ENCODE assay signal across 14 cellular contexts in the genomic region with DNA sequence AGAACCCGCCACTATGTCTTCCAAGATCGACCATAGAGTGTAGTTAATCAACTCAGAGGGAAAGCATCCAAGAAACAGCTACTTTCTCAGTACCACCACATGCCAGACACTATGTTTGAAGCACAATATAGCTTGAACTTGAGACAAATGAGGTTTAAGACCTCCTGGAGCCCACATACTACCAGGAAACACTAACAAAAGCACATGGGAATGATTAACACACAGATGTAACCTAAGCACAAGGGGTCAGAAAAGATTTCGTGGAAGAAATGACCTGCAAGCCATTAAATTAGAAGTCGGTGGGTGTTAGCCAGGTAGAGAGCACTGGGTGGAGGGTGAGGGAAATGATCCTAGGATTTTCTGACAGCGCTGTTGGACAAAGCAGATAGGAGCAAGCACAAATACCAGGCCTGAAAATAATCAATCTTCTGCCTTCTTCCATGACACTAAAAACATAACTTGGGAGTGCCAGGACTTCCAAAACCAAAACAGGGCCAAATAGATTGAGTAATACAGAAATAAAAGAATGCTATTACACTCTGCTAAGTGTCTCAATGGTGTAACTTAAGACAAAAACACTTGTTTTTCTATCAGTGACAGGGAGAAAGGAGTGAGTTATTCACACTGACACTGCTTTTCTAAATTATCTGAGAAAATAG.
A peak's percentile ranks its signal among the peaks of the same experiment; 100 is the strongest.
DNase-seq lines count a peak whose midpoint lies in the region; ATAC-seq, FAIRE-seq and TF ChIP-seq lines count a peak whose summit lies in the region.
"Had no signal": no experiment of that assay in that cellular context is flagged by ENCODE, and none has a peak within 500 bp of the region (broad histone marks: within the 10 kb centered on the region; RNA-seq: fewer than 3 reads in every experiment).

No MANE protein-coding gene starts in this region.

- H2AFZ ChIP-seq in K562 (ENCODE audit: low read depth, low read length) = peak overlapping the region; percentile 64

- no peak overlapping the region for H3K4me3 Mint-ChIP-seq in activated naive CD4-positive, alpha-beta T cell treated with anti-CD3 and anti-CD28 coated beads for 36 hours
- H3K4me3 Mint-ChIP-seq: memory B cell had no signal

- TF ChIP-seq CTCF in K562 (IDR thresholded peaks at IDR 0.05 in 2 of 3, conservative IDR thresholded peaks at IDR 0.05 in 1 of 3; ENCODE audit: insufficient read depth in 2 of 3, low read depth in 1 of 3, low read length in 3 of 3) (no peak), gastrocnemius medialis (IDR thresholded peaks at IDR 0.05 in 4 of 5, conservative IDR thresholded peaks at IDR 0.05 in 1 of 5) (no peak), A673 (conservative IDR thresholded peaks at IDR 0.05; ENCODE audit: low read depth, low read length) (no peak)

- no peaks in the 10 kb centered on the region for H3K36me3 Mint-ChIP-seq in activated naive CD4-positive, alpha-beta T cell treated with anti-CD3 and anti-CD28 coated beads for 36 hours (ENCODE audit: low read depth)

- TF ChIP-seq RAD21 in K562 (CRISPR knock-in tag; conservative IDR thresholded peaks at IDR 0.05 in 1 of 2, IDR thresholded peaks at IDR 0.05 in 1 of 2) = no peak

- ATAC-seq in K562 (peak; percentile 44; the same call in 2 of the 3 replicates), left ventricle myocardium superior (peak; percentile 75), gastrocnemius medialis (peak; percentile 80 to 89), GM18873 (IDR thresholded peaks at IDR 0.05; ENCODE audit: low FRiP score, unreplicated experiment) (no peak)
- ATAC-seq: stimulated activated naive CD8-positive, alpha-beta T cell treated with anti-CD3 and anti-CD28 coated beads, Interleukin-15, Interleukin-2, amounts not matched to agents 100 U/mL and 50 U/mL, for 24 hours had no signal

- POLR2A ChIA-PET in K562 (lab: Yijun Ruan, JAX) = interaction anchor here (1.0 kb wide), 1 partner anchor 15 kb away, joined by 4 read pairs; no protein-coding TSS in a partner anchor
- POLR2A ChIA-PET in A673 (lab: Charles Lee; ENCODE audit: low non-redundant PET) = no interaction called here

- DNase-seq in EH (ENCODE audit: low read depth) (peak; percentile 53), K562 (ENCODE audit: extremely low read depth in 1 of 4, low spot score in 3 of 4) (no peak), left ventricle myocardium superior (no peak), gastrocnemius medialis (no peak), A673 (ENCODE audit: low spot score) (no peak), NCI-H748 treated with DMSO at 0.1 percent for 48 hours (lab: John Stamatoyannopoulos, UW) (no peak)
- DNase-seq in activated naive CD4-positive, alpha-beta T cell treated with anti-CD3 and anti-CD28 coated beads for 36 hours = no peak
- DNase-seq: Caco-2; NCI-H1436 treated with DMSO at 0.1 percent for 48 hours; NCI-H82; stimulated activated naive CD8-positive, alpha-beta T cell treated with anti-CD3 and anti-CD28 coated beads, Interleukin-15, Interleukin-2, amounts not matched to agents 100 U/mL and 50 U/mL, for 24 hours had no signal

- H3K27me3 Mint-ChIP-seq in activated naive CD4-positive, alpha-beta T cell treated with anti-CD3 and anti-CD28 coated beads for 36 hours (ENCODE audit: low read depth) = no peaks in the 10 kb centered on the region
- H3K27me3 Mint-ChIP-seq: memory B cell had no signal

- no peaks in the 10 kb centered on the region for H3K79me2 ChIP-seq in K562 (ENCODE audit: control insufficient read depth, insufficient read depth, low read length)

- H4K20me1 ChIP-seq in K562 (replicated peaks; ENCODE audit: control insufficient read depth, insufficient read depth, low read length) = no peaks in the 10 kb centered on the region

- H3K36me3 ChIP-seq in K562 (ENCODE audit: control insufficient read depth, insufficient read depth, low read length) (no peaks in the 10 kb centered on the region), gastrocnemius medialis (no peaks in the 10 kb centered on the region), A673 (ENCODE audit: insufficient read depth, low read length, poor library complexity, severe bottlenecking) (no peaks in the 10 kb centered on the region)
- H3K36me3 ChIP-seq: prostate gland had no signal

- H3K9ac ChIP-seq in K562 (ENCODE audit: insufficient read depth in 1 of 2, low read depth in 2 of 2, low read length in 2 of 2) = peak overlapping the region in 1 of 2 experiments; percentile 28; a peak in 1 of 4 replicates

- TF ChIP-seq POLR2A in K562 (conservative IDR thresholded peaks at IDR 0.05) (no peak), gastrocnemius medialis (IDR thresholded peaks at IDR 0.05) (no peak)

- H3K9me3 Mint-ChIP-seq in activated naive CD4-positive, alpha-beta T cell treated with anti-CD3 and anti-CD28 coated beads for 36 hours = no peaks in the 10 kb centered on the region
- H3K9me3 Mint-ChIP-seq: memory B cell had no signal

- CTCF ChIA-PET in K562 (lab: Yijun Ruan, JAX; ENCODE audit: low intra/inter-chr PET ratio) = no interaction called here
- CTCF ChIA-PET in A673 (lab: Charles Lee) = no interaction called here
- CTCF ChIA-PET in activated naive CD4-positive, alpha-beta T cell treated with anti-CD3 and anti-CD28 coated beads for 36 hours (lab: Charles Lee) = no interaction called here

- no TSS peak for BruUV-seq in K562 (replicated peaks; lab: Mats Ljungman, UMichigan)
- BruUV-seq in A673 (replicated peaks; lab: Mats Ljungman, UMichigan) = no TSS peak

- intact Hi-C loops in K562 (cut with micrococcal nuclease) = no loop called here
- intact Hi-C loops in left ventricle myocardium superior (cut with micrococcal nuclease) = no loop called here
- intact Hi-C loops in gastrocnemius medialis (cut with DNase I; ENCODE audit: low total_unique reads) = loop anchor here (10.0 kb wide), 1 partner anchor 215 kb away; the partner anchor contains the start of gene FOXP1
- intact Hi-C loops in A673 (cut with micrococcal nuclease; ENCODE audit: unreplicated experiment) = no loop called here
- intact Hi-C loops in activated naive CD4-positive, alpha-beta T cell treated with anti-CD3 and anti-CD28 coated beads for 36 hours (cut with micrococcal nuclease) = loop anchor here (10.0 kb wide), 1 partner anchor 815 kb away; no protein-coding TSS in a partner anchor

- H3K4me1 ChIP-seq in K562 (replicated peaks in 1 of 2; ENCODE audit: control insufficient read depth in 2 of 2, insufficient read depth in 2 of 2, low read length in 2 of 2) (peaks cover 6 to 15% of the 10 kb centered on the region in 2 experiments; a peak in 3 of 5 replicates), gastrocnemius medialis (peaks cover 10 to 18% of the 10 kb centered on the region in 2 donors), A673 (ENCODE audit: insufficient read depth, low read length, poor library complexity, severe bottlenecking) (no peaks in the 10 kb centered on the region)
- H3K4me1 ChIP-seq: prostate gland had no signal

- TF ChIP-seq EP300 in K562 (IDR thresholded peaks at IDR 0.05; ENCODE audit: low read length) = no peak

- H3K4me3 ChIP-seq in K562 (no peak overlapping the region), gastrocnemius medialis (no peak overlapping the region), A673 (ENCODE audit: low read depth, low read length, poor library complexity, severe bottlenecking) (no peak overlapping the region)
- H3K4me3 ChIP-seq: prostate gland had no signal

- no peak for FAIRE-seq in K562 (lab: Jason Lieb, UNC)

- H3K4me1 Mint-ChIP-seq in activated naive CD4-positive, alpha-beta T cell treated with anti-CD3 and anti-CD28 coated beads for 36 hours (ENCODE audit: low read depth) = peaks cover 74% of the 10 kb centered on the region

- WGBS in K562 (ENCODE audit: insufficient coverage, low coverage, missing lambda C conversion rate) = 29% methylated on average over 5 of the region's 5 CpGs

- no peaks in the 10 kb centered on the region for H3K9me1 ChIP-seq in K562 (ENCODE audit: control insufficient read depth, insufficient read depth, low read length)

- in situ Hi-C loops in K562 (cut with MboI) = no loop called here
- in situ Hi-C loops in gastrocnemius medialis (cut with MboI; ENCODE audit: low sequenced_read_pairs in 4 of 4) = no loop called here

- H3K27me3 ChIP-seq in K562 (ENCODE audit: control insufficient read depth in 2 of 2, insufficient read depth in 2 of 2, low read length in 2 of 2) (no peaks in the 10 kb centered on the region), gastrocnemius medialis (no peaks in the 10 kb centered on the region), A673 (replicated peaks; ENCODE audit: insufficient read depth, low read depth, low read length, poor library complexity) (no peaks in the 10 kb centered on the region)

- peak overlapping the region; percentile 38; the same call in 1 of the 2 replicates for H3K4me2 ChIP-seq in K562 (ENCODE audit: insufficient read depth, low read length)

- no peak overlapping the region for H3K27ac Mint-ChIP-seq in activated naive CD4-positive, alpha-beta T cell treated with anti-CD3 and anti-CD28 coated beads for 36 hours
- H3K27ac Mint-ChIP-seq: memory B cell had no signal

- no peaks in the 10 kb centered on the region for H3K9me3 ChIP-seq in K562 (replicated peaks; ENCODE audit: control insufficient read depth, insufficient read depth, low read depth, low read length)
- no peaks in the 10 kb centered on the region for H3K9me3 ChIP-seq in gastrocnemius medialis
- H3K9me3 ChIP-seq in A673 (ENCODE audit: low read depth, low read length, poor library complexity, severe bottlenecking) = no peaks in the 10 kb centered on the region
- H3K9me3 ChIP-seq: Caco-2, prostate gland had no signal

- H3K27ac ChIP-seq in K562 (ENCODE audit: extremely low read depth, low read depth, low read length) = peak overlapping the region; percentile 41; the same call in 1 of the 3 replicates
- H3K27ac ChIP-seq in gastrocnemius medialis = peak overlapping the region in 3 of 4 donors; percentile 1 to 33 (median 28)
- no peak overlapping the region for H3K27ac ChIP-seq in A673 (ENCODE audit: low read depth, low read length, poor library complexity, severe bottlenecking)
- H3K27ac ChIP-seq: prostate gland had no signal

TF ChIP-seq in K562, 482 proteins besides CTCF, POLR2A, EP300 and RAD21 (continues in another document):
- TF ChIP-seq SAFB (IDR thresholded peaks at IDR 0.05; ENCODE audit: borderline replicate concordance, low read depth, low read length) = no peak

Comparison
In these comparisons a context has a peak if more than half of its experiments do, and no peak if none do; other contexts are left out.
1. intact Hi-C loops: an anchor here in gastrocnemius medialis (10.0 kb wide) and activated naive CD4-positive, alpha-beta T cell treated with anti-CD3 and anti-CD28 coated beads for 36 hours (10.0 kb wide); none called in K562, left ventricle myocardium superior and A673.